In genomic region chr10:26931223-26931622, GRCh38 we compare ENCODE assay signal across 1 cellular context.
A peak's percentile ranks its signal among the peaks of the same experiment; 100 is the strongest.
TF ChIP-seq lines count a peak whose summit lies in the region.

No MANE protein-coding gene starts in this region.

TF ChIP-seq in HepG2, 621 proteins besides CTCF, POLR2A, EP300 and RAD21 (continued from another document and continues in another):
- TF ChIP-seq ZFP91 (CRISPR knock-in tag; IDR thresholded peaks at IDR 0.05; ENCODE audit: borderline replicate concordance) (no peak), PAXIP1 (CRISPR knock-in tag; conservative IDR thresholded peaks at IDR 0.05) (peak; percentile 68), FOXM1 (CRISPR knock-in tag; IDR thresholded peaks at IDR 0.05) (no peak), TBX3 (IDR thresholded peaks at IDR 0.05; ENCODE audit: borderline replicate concordance) (no peak), ZNF775 (CRISPR knock-in tag; IDR thresholded peaks at IDR 0.05; ENCODE audit: borderline replicate concordance) (no peak), ZHX2 (IDR thresholded peaks at IDR 0.05; ENCODE audit: low read depth) (no peak), ZHX2 (CRISPR knock-in tag; IDR thresholded peaks at IDR 0.05; ENCODE audit: borderline replicate concordance) (no peak), ESRRA (CRISPR knock-in tag; IDR thresholded peaks at IDR 0.05; ENCODE audit: low read depth) (peak; percentile 28; the same call in 1 of the 2 replicates), SIX4 (CRISPR knock-in tag; IDR thresholded peaks at IDR 0.05) (no peak), PAWR (CRISPR knock-in tag; IDR thresholded peaks at IDR 0.05; ENCODE audit: borderline replicate concordance) (no peak), NBN (conservative IDR thresholded peaks at IDR 0.05) (no peak), SIN3A (IDR thresholded peaks at IDR 0.05; ENCODE audit: borderline replicate concordance, low read depth, low read length) (0 out of 2 replicates have a peak, but pooled peaks have one; percentile 30), SPEN (CRISPR knock-in tag; IDR thresholded peaks at IDR 0.05; ENCODE audit: low read depth) (0 out of 2 replicates have a peak, but pooled peaks have one; percentile 23), ZNF274 (CRISPR knock-in tag; IDR thresholded peaks at IDR 0.05) (no peak), HOXA7 (CRISPR knock-in tag; IDR thresholded peaks at IDR 0.05) (no peak), DMTF1 (CRISPR knock-in tag; IDR thresholded peaks at IDR 0.05) (no peak), TAF15 (IDR thresholded peaks at IDR 0.05; ENCODE audit: low read depth, low read length, poor library complexity, severe bottlenecking) (no peak), NFE2 (CRISPR knock-in tag; IDR thresholded peaks at IDR 0.05) (no peak), RARA (CRISPR knock-in tag; IDR thresholded peaks at IDR 0.05) (peak; percentile 78), ZNF672 (CRISPR knock-in tag; IDR thresholded peaks at IDR 0.05) (no peak), NFAT5 (CRISPR knock-in tag; IDR thresholded peaks at IDR 0.05) (no peak), ZFP62 (CRISPR knock-in tag; IDR thresholded peaks at IDR 0.05) (no peak), DMAP1 (CRISPR knock-in tag; IDR thresholded peaks at IDR 0.05) (no peak), ZNF136 (CRISPR knock-in tag; IDR thresholded peaks at IDR 0.05; ENCODE audit: low read depth) (no peak), RFX1 (IDR thresholded peaks at IDR 0.05) (no peak), NFATC3 (CRISPR knock-in tag; IDR thresholded peaks at IDR 0.05) (no peak), SIN3B (IDR thresholded peaks at IDR 0.05; ENCODE audit: low read length) (no peak), DR1 (CRISPR knock-in tag; IDR thresholded peaks at IDR 0.05) (no peak), PRMT3 (CRISPR knock-in tag; IDR thresholded peaks at IDR 0.05; ENCODE audit: borderline replicate concordance, low read depth) (no peak), ELF4 (CRISPR knock-in tag; IDR thresholded peaks at IDR 0.05; ENCODE audit: borderline replicate concordance) (no peak), GMEB2 (CRISPR knock-in tag; IDR thresholded peaks at IDR 0.05; ENCODE audit: low read depth) (no peak), SOX13 (IDR thresholded peaks at IDR 0.05) (no peak), SOX13 (CRISPR knock-in tag; conservative IDR thresholded peaks at IDR 0.05 in 1 of 2, IDR thresholded peaks at IDR 0.05 in 1 of 2) (no peak)
- TF ChIP-seq, protein P1, sequence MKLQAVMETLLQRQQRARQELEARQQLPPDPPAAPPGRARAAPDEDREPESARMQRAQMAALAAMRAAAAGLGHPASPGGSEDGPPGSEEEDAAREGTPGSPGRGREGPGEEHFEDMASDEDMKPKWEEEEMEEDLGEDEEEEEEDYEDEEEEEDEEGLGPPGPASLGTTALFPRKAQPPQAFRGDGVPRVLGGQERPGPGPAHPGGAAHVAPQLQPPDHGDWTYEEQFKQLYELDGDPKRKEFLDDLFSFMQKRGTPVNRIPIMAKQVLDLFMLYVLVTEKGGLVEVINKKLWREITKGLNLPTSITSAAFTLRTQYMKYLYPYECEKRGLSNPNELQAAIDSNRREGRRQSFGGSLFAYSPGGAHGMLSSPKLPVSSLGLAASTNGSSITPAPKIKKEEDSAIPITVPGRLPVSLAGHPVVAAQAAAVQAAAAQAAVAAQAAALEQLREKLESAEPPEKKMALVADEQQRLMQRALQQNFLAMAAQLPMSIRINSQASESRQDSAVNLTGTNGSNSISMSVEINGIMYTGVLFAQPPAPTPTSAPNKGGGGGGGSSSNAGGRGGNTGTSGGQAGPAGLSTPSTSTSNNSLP (IDR thresholded peaks at IDR 0.05; ENCODE audit: low read depth, low read length) = no peak
- TF ChIP-seq, protein P2, sequence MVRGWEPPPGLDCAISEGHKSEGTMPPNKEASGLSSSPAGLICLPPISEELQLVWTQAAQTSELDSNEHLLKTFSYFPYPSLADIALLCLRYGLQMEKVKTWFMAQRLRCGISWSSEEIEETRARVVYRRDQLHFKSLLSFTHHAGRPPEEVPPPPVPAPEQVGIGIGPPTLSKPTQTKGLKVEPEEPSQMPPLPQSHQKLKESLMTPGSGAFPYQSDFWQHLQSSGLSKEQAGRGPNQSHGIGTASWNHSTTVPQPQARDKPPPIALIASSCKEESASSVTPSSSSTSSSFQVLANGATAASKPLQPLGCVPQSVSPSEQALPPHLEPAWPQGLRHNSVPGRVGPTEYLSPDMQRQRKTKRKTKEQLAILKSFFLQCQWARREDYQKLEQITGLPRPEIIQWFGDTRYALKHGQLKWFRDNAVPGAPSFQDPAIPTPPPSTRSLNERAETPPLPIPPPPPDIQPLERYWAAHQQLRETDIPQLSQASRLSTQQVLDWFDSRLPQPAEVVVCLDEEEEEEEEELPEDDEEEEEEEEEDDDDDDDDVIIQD (CRISPR knock-in tag; IDR thresholded peaks at IDR 0.05; ENCODE audit: low read depth) = no peak
